22 cellular contexts compared by ENCODE assay signal in genomic region chr11:57409321-57410100, GRCh38. TPM values are rescaled to one million over a fixed set of nuclear protein-coding genes. Genes with fewer than 3 reads are reported as not detected.
DNase-seq lines count a peak whose midpoint lies in the region; ATAC-seq, FAIRE-seq and TF ChIP-seq lines count a peak whose summit lies in the region.
"Had no signal": no experiment of that assay in that cellular context is flagged by ENCODE, and none has a peak within 500 bp of the region (broad histone marks: within the 10 kb centered on the region; RNA-seq: fewer than 3 reads in every experiment).

No MANE protein-coding gene starts in this region.

- peaks cover 78% of the 10 kb centered on the region for H3K36me3 Mint-ChIP-seq in activated CD4-positive, alpha-beta T cell treated with anti-CD3 and anti-CD28 coated beads, Interleukin-2, amount 10 ng/mL, durations not matched to agents 7 days and 5 days (ENCODE audit: low read depth)

- no peak; the same call in 2 of the 3 replicates for ATAC-seq in HepG2
- ATAC-seq in right lobe of liver, result no peak
- no peak for ATAC-seq in GM12878
- no peak for ATAC-seq in GM21723 (IDR thresholded peaks at IDR 0.05; ENCODE audit: unreplicated experiment)

- intact Hi-C loops in HepG2 (cut with micrococcal nuclease; ENCODE audit: unreplicated experiment), result no loop called here
- intact Hi-C loops in right lobe of liver (cut with DNase I), result no loop called here
- intact Hi-C loops in GM12878 (cut with micrococcal nuclease; ENCODE audit: unreplicated experiment), result no loop called here

- no peak overlapping the region for H3K27ac ChIP-seq in HepG2 (ENCODE audit: extremely low read length, insufficient read depth, low read length)
- no peak overlapping the region for H3K27ac ChIP-seq in right lobe of liver
- H3K27ac ChIP-seq in GM12878 (ENCODE audit: control insufficient read depth, insufficient read depth), result no peak overlapping the region
- H3K27ac ChIP-seq: KMS-11 had no signal

- DNase-seq in activated CD4-positive, alpha-beta T cell treated with anti-CD3 and anti-CD28 coated beads, Interleukin-2, amount 10 ng/mL, durations not matched to agents 7 days and 5 days, result no peak
- DNase-seq in activated CD4-positive, alpha-beta T cell treated with anti-CD3 and anti-CD28 coated beads, Interleukin-2, amount 50 U/mL, for 1 hour, result no peak
- no peak for DNase-seq in HepG2 (ENCODE audit: low spot score)
- DNase-seq in right lobe of liver, result no peak
- DNase-seq in GM12878 (ENCODE audit: low read depth, low spot score), result no peak
- DNase-seq in HEK293T (ENCODE audit: extremely low spot score), result no peak
- no peak for DNase-seq in AG08395 (ENCODE audit: low spot score)
- DNase-seq: 8988T, C1 segment of cervical spinal cord, GDM1, GOT3, NCI-H1048, NCI-H1436 treated with DMSO at 0.1 percent for 48 hours, NCI-H2029 treated with DMSO at 0.1 percent for 48 hours, NCI-H2171 treated with DMSO at 0.1 percent for 48 hours, NCI-H446 treated with DMSO at 0.1 percent for 48 hours, NCI-H748 treated with DMSO at 0.1 percent for 48 hours, RPMI8226 had no signal

- H3K4me3 ChIP-seq in HepG2 (replicated peaks in 1 of 3; ENCODE audit: insufficient read depth in 1 of 3, low read depth in 2 of 3, low read length in 3 of 3) (no peak overlapping the region), right lobe of liver (no peak overlapping the region), GM12878 (no peak overlapping the region)

- BruUV-seq in HepG2 (replicated peaks; lab: Mats Ljungman, UMichigan) (no TSS peak), GM12878 (replicated peaks; lab: Mats Ljungman, UMichigan) (no TSS peak)

- H3K27me3 ChIP-seq in HepG2 (ENCODE audit: control insufficient read depth in 1 of 2, insufficient read depth in 2 of 2, low read length in 2 of 2), result peaks cover 0 to 6% of the 10 kb centered on the region in 2 experiments; a peak in 2 of 5 replicates
- no peaks in the 10 kb centered on the region for H3K27me3 ChIP-seq in right lobe of liver
- H3K27me3 ChIP-seq in GM12878 (replicated peaks in 1 of 2; ENCODE audit: control insufficient read depth in 2 of 2, insufficient read depth in 2 of 2, low read length in 1 of 2), result no peaks in the 10 kb centered on the region

- CTCF ChIA-PET in activated CD4-positive, alpha-beta T cell treated with anti-CD3 and anti-CD28 coated beads, Interleukin-2, amount 10 ng/mL, durations not matched to agents 7 days and 5 days (lab: Charles Lee), result interaction anchor here (1.1 to 1.8 kb wide), 3 partner anchors 7 to 48 kb away, joined by 3 read pairs; no protein-coding TSS in a partner anchor
- CTCF ChIA-PET in HepG2 (lab: Yijun Ruan, JAX; ENCODE audit: low intra/inter-chr PET ratio, low total read pairs) (no interaction called here), GM12878 (lab: Yijun Ruan, JAX) (interaction anchor here (0.7 to 1.2 kb wide), 2 partner anchors 69 to 70 kb away, joined by 3 to 4 read pairs; no protein-coding TSS in a partner anchor), HEK293T (lab: Yijun Ruan, JAX) (interaction anchor here (1.5 kb wide), 1 partner anchor 59 kb away, joined by 3 read pairs; no protein-coding TSS in a partner anchor)

- H3K27ac Mint-ChIP-seq in activated CD4-positive, alpha-beta T cell treated with anti-CD3 and anti-CD28 coated beads, Interleukin-2, amount 10 ng/mL, durations not matched to agents 7 days and 5 days, result peak overlapping the region; percentile 50

- no peak overlapping the region for H2AFZ ChIP-seq in HepG2 (ENCODE audit: low read length)
- H2AFZ ChIP-seq in GM12878 (ENCODE audit: control insufficient read depth, low read depth, low read length), result no peak overlapping the region

- FAIRE-seq in HepG2 (lab: Jason Lieb, UNC) (no peak), GM12878 (lab: Jason Lieb, UNC) (no peak)
- FAIRE-seq: GM12891 had no signal

- no peak overlapping the region for H3K4me2 ChIP-seq in HepG2 (ENCODE audit: low read depth, low read length)
- H3K4me2 ChIP-seq in GM12878 (ENCODE audit: control insufficient read depth, insufficient read depth), result peak overlapping the region; percentile 25; the same call in 1 of the 2 replicates
- H3K4me2 ChIP-seq: KMS-11 had no signal

- in situ Hi-C loops in HepG2 (cut with HindIII; ENCODE audit: extremely low pct_ligation_motif_present, low pct_unique_long_range_greater_than_20kb), result no loop called here
- in situ Hi-C loops in GM12878 (cut with MboI), result no loop called here

- no peaks in the 10 kb centered on the region for H3K9me3 ChIP-seq in HepG2 (ENCODE audit: low read length)
- no peaks in the 10 kb centered on the region for H3K9me3 ChIP-seq in right lobe of liver
- no peaks in the 10 kb centered on the region for H3K9me3 ChIP-seq in GM12878 (replicated peaks; ENCODE audit: control insufficient read depth, insufficient read depth, low read length)

- no peaks in the 10 kb centered on the region for H3K27me3 Mint-ChIP-seq in activated CD4-positive, alpha-beta T cell treated with anti-CD3 and anti-CD28 coated beads, Interleukin-2, amount 10 ng/mL, durations not matched to agents 7 days and 5 days

- no peak for TF ChIP-seq CTCF in HepG2 (CRISPR knock-in tag; IDR thresholded peaks at IDR 0.05)
- no peak for TF ChIP-seq CTCF in right lobe of liver (IDR thresholded peaks at IDR 0.05)
- TF ChIP-seq CTCF in GM12878 (IDR thresholded peaks at IDR 0.05 in 2 of 3, conservative IDR thresholded peaks at IDR 0.05 in 1 of 3; ENCODE audit: control insufficient read depth in 2 of 3, extremely low read depth in 1 of 3, insufficient read depth in 1 of 3, low read depth in 3 of 3, low read length in 3 of 3), result no peak

- WGBS in HepG2 (ENCODE audit: low lambda C conversion rate), result 44% methylated on average over 16 of the region's 18 CpGs
- WGBS in right lobe of liver (ENCODE audit: insufficient coverage, low coverage, low lambda C conversion rate, missing lambda C conversion rate), result 93% methylated on average over 9 of the region's 18 CpGs
- WGBS in GM12878 (ENCODE audit: insufficient coverage, insufficient replicate concordance, low lambda C conversion rate, missing lambda C conversion rate), result 98% methylated on average over 18 of the region's 18 CpGs

- TF ChIP-seq RAD21 in HepG2 (CRISPR knock-in tag; IDR thresholded peaks at IDR 0.05) (no peak), GM12878 (IDR thresholded peaks at IDR 0.05; ENCODE audit: insufficient read depth, low read depth, low read length) (no peak)

- H3K79me2 ChIP-seq in HepG2 (ENCODE audit: insufficient read depth, low read length), result no peaks in the 10 kb centered on the region
- peaks cover 7% of the 10 kb centered on the region for H3K79me2 ChIP-seq in GM12878 (ENCODE audit: control insufficient read depth, insufficient read depth, low read length)

- H3K36me3 ChIP-seq in HepG2 (replicated peaks in 1 of 2; ENCODE audit: control insufficient read depth in 1 of 2, insufficient read depth in 2 of 2, low read length in 2 of 2) (no peaks in the 10 kb centered on the region), right lobe of liver (peaks cover 9 to 81% (median 48%) of the 10 kb centered on the region in 4 donors), GM12878 (ENCODE audit: control insufficient read depth in 2 of 2, insufficient read depth in 2 of 2, low read length in 1 of 2) (peaks cover 38 to 62% of the 10 kb centered on the region in 2 experiments)

- H3K9ac ChIP-seq in HepG2 (ENCODE audit: insufficient read depth, low read depth, low read length), result no peak overlapping the region
- H3K9ac ChIP-seq in GM12878 (ENCODE audit: control insufficient read depth, insufficient read depth, low read length), result no peak overlapping the region
- H3K9ac ChIP-seq: KMS-11 had no signal

- TF ChIP-seq POLR2A in HepG2 (IDR thresholded peaks at IDR 0.05; ENCODE audit: insufficient read depth in 1 of 2, low read depth in 2 of 2, low read length in 2 of 2), result no peak
- no peak for TF ChIP-seq POLR2A in right lobe of liver (IDR thresholded peaks at IDR 0.05)
- peak; percentile 23; the same call in 1 of the 2 replicates for TF ChIP-seq POLR2A in GM12878 (IDR thresholded peaks at IDR 0.05; ENCODE audit: low read depth, low read length)

- RAD21 ChIA-PET in GM12878 (lab: Charles Lee; ENCODE audit: unreplicated experiment), result no interaction called here

- TF ChIP-seq EP300 in HepG2 (IDR thresholded peaks at IDR 0.05; ENCODE audit: low read depth in 2 of 2, low read length in 2 of 2) (no peak), HepG2 (CRISPR knock-in tag; IDR thresholded peaks at IDR 0.05; ENCODE audit: borderline replicate concordance) (no peak), GM12878 (IDR thresholded peaks at IDR 0.05; ENCODE audit: borderline replicate concordance in 1 of 2, control insufficient read depth in 1 of 2, low read depth in 2 of 2, low read length in 2 of 2) (no peak)

- SMC1A ChIA-PET in GM12878 (lab: Charles Lee; ENCODE audit: uncharacterized antibody, unreplicated experiment), result interaction anchor here (0.6 to 1.8 kb wide), 4 partner anchors 8 to 74 kb away, joined by 3 to 5 read pairs (median 4); no protein-coding TSS in a partner anchor

- H4K20me1 ChIP-seq in HepG2 (ENCODE audit: insufficient read depth, low read length) (no peaks in the 10 kb centered on the region), GM12878 (ENCODE audit: control insufficient read depth, insufficient read depth) (no peaks in the 10 kb centered on the region)

- H3K9me3 Mint-ChIP-seq in activated CD4-positive, alpha-beta T cell treated with anti-CD3 and anti-CD28 coated beads, Interleukin-2, amount 10 ng/mL, durations not matched to agents 7 days and 5 days, result no peaks in the 10 kb centered on the region

- H3K4me1 ChIP-seq in HepG2 (ENCODE audit: insufficient read depth, low read length), result no peaks in the 10 kb centered on the region
- no peaks in the 10 kb centered on the region for H3K4me1 ChIP-seq in right lobe of liver
- H3K4me1 ChIP-seq in GM12878 (ENCODE audit: control insufficient read depth, insufficient read depth, low read length), result peaks cover 22% of the 10 kb centered on the region

- H3K4me3 Mint-ChIP-seq in activated CD4-positive, alpha-beta T cell treated with anti-CD3 and anti-CD28 coated beads, Interleukin-2, amount 10 ng/mL, durations not matched to agents 7 days and 5 days, result no peak overlapping the region

- H3K4me1 Mint-ChIP-seq in activated CD4-positive, alpha-beta T cell treated with anti-CD3 and anti-CD28 coated beads, Interleukin-2, amount 10 ng/mL, durations not matched to agents 7 days and 5 days, result peaks cover 46% of the 10 kb centered on the region

- POLR2A ChIA-PET in activated CD4-positive, alpha-beta T cell treated with anti-CD3 and anti-CD28 coated beads, Interleukin-2, amount 10 ng/mL, durations not matched to agents 7 days and 5 days (lab: Charles Lee), result no interaction called here
- POLR2A ChIA-PET in HepG2 (lab: Yijun Ruan, JAX) (no interaction called here), GM12878 (lab: Charles Lee) (no interaction called here), HEK293T (lab: Yijun Ruan, JAX) (no interaction called here)

RNA-seq across cellular contexts. Expression of gene SLC43A3, which starts 17.4 kb away (rescaled TPM):
- total RNA-seq in activated CD4-positive, alpha-beta T cell treated with anti-CD3 and anti-CD28 coated beads, Interleukin-2, amount 10 ng/mL, durations not matched to agents 7 days and 5 days, result 100 to 1,000 TPM in 1 of 2 experiments, 10 to 100 TPM in 1; 98.2 to 104 TPM
- total RNA-seq in HepG2 (2016; rRNA removed; fragmentation: Illumina TruSeq; extraction: Trizol), result not detected in 2 replicates
- total RNA-seq in HepG2 (2016; cell fraction: cytosol; rRNA removed; fragmentation: Illumina TruSeq; extraction: Trizol; ENCODE audit: low read depth), result not detected in 2 replicates
- not detected in 2 replicates for total RNA-seq in HepG2 (2016; cell fraction: insoluble cytoplasmic fraction; rRNA removed; fragmentation: Illumina TruSeq; extraction: Trizol)
- total RNA-seq in HepG2 (2016; cell fraction: membrane; rRNA removed; fragmentation: Illumina TruSeq; extraction: Trizol), result not detected in 2 replicates
- 0.31 TPM in 1 of 2 replicates, not detected in the other for total RNA-seq in HepG2 (2016; cell fraction: nucleus; rRNA removed; fragmentation: Illumina TruSeq; extraction: Trizol)
- 2.6 and 4.2 TPM in 2 replicates for polyA plus RNA-seq in HepG2 (2011; rRNA removed)
- polyA plus RNA-seq in HepG2 (2011; cell fraction: cytosol; rRNA removed), result 1.4 and 3.7 TPM in 2 replicates
- 3.4 and 4.2 TPM in 2 replicates for polyA plus RNA-seq in HepG2 (2011; cell fraction: nucleus; rRNA removed)
- 1.4 and 2.2 TPM in 2 replicates for polyA plus RNA-seq in HepG2 (2012)
- not detected in 2 replicates for polyA plus RNA-seq in HepG2 (2016; cell fraction: cytosol; fragmentation: Illumina TruSeq; extraction: Trizol; ENCODE audit: low read depth)
- not detected in 2 replicates for polyA plus RNA-seq in HepG2 (2016; cell fraction: insoluble cytoplasmic fraction; fragmentation: Illumina TruSeq; extraction: Trizol; ENCODE audit: low read depth)
- not detected in 2 replicates for polyA plus RNA-seq in HepG2 (2016; cell fraction: membrane; fragmentation: Illumina TruSeq; extraction: Trizol; ENCODE audit: low read depth)
- not detected in 2 replicates for polyA plus RNA-seq in HepG2 (2016; cell fraction: nucleus; fragmentation: Illumina TruSeq; extraction: Trizol; ENCODE audit: insufficient read depth, low read depth)
- polyA minus RNA-seq in HepG2 (2011; rRNA and poly(A)+ RNA removed; ENCODE audit: low replicate concordance), result 1.7 and 3.0 TPM in 2 replicates
- 2.6 TPM in 1 of 2 replicates, not detected in the other for polyA minus RNA-seq in HepG2 (2011; cell fraction: cytosol; rRNA and poly(A)+ RNA removed)
- polyA minus RNA-seq in HepG2 (2011; cell fraction: nucleus; rRNA and poly(A)+ RNA removed), result 1.4 and 2.9 TPM in 2 replicates
- total RNA-seq in right lobe of liver, result 100 to 1,000 TPM; 109 to 259 (median 185) TPM
- total RNA-seq in GM12878 (2013; cell fraction: nucleolus; rRNA removed), result 332 and 410 TPM in 2 replicates
- total RNA-seq in GM12878 (2014; rRNA removed), result 104 and 112 TPM in 2 replicates
- 79.7 and 80.2 TPM in 2 replicates for total RNA-seq in GM12878 (2014; rRNA removed; fragmentation: Illumina TruSeq; extraction: Trizol)
- total RNA-seq in GM12878 (2021), result 147 and 158 TPM in 2 replicates
- polyA plus RNA-seq in GM12878 (2011; ENCODE audit: low read depth), result 77.0 TPM
- 129 and 237 TPM in 2 replicates for polyA plus RNA-seq in GM12878 (2011; rRNA removed)
- 362 and 451 TPM in 2 replicates for polyA plus RNA-seq in GM12878 (2011; cell fraction: cytosol; rRNA removed)
- polyA plus RNA-seq in GM12878 (2011; cell fraction: nucleus; rRNA removed), result 282 and 405 TPM in 2 replicates
- polyA plus RNA-seq in GM12878 (2012), result 84.4 and 111 TPM in 2 replicates
- polyA plus RNA-seq in GM12878 (2014; fragmentation: Illumina TruSeq; extraction: Trizol), result 153 and 168 TPM in 2 replicates
- polyA plus RNA-seq in GM12878 (2014; fragmentation: Nextera tagmentation; extraction: Ambion mirVana), result 10 to 100 TPM; 37.5 to 79.9 TPM
- polyA plus RNA-seq in GM12878 (2014; rRNA removed), result 107 and 111 TPM in 2 replicates
- polyA plus RNA-seq in GM12878 (2016; fragmentation: Nextera tagmentation; extraction: Ambion mirVana), result 100 to 1,000 TPM; 189 to 200 TPM
- 286 and 303 TPM in 2 replicates for polyA minus RNA-seq in GM12878 (2011; rRNA and poly(A)+ RNA removed)
- polyA minus RNA-seq in GM12878 (2011; cell fraction: cytosol; rRNA and poly(A)+ RNA removed), result 73.4 and 78.4 TPM in 2 replicates
- 142 and 145 TPM in 2 replicates for polyA minus RNA-seq in GM12878 (2011; cell fraction: nucleus; rRNA and poly(A)+ RNA removed)

RNA-seq across cellular contexts. Expression of gene PRG2, which starts 19.1 kb away (rescaled TPM):
- under 1 TPM; 0.17 to 0.40 TPM for total RNA-seq in activated CD4-positive, alpha-beta T cell treated with anti-CD3 and anti-CD28 coated beads, Interleukin-2, amount 10 ng/mL, durations not matched to agents 7 days and 5 days
- total RNA-seq in HepG2 (2016; rRNA removed; fragmentation: Illumina TruSeq; extraction: Trizol) (not detected in 2 replicates), right lobe of liver (1 to 10 TPM in 1 of 6 experiments, under 1 TPM in 3, not detected in 2; 0.39 to 1.2 (median 0.86) TPM), GM12878 (2014; rRNA removed) (0.68 TPM in 1 of 2 replicates, not detected in the other), GM12878 (2014; rRNA removed; fragmentation: Illumina TruSeq; extraction: Trizol) (0.41 TPM in 1 of 2 replicates, not detected in the other), GM12878 (2021) (1.7 and 2.0 TPM in 2 replicates)
- not detected in 2 replicates for total RNA-seq in HepG2 (2016; cell fraction: cytosol; rRNA removed; fragmentation: Illumina TruSeq; extraction: Trizol; ENCODE audit: low read depth)
- total RNA-seq in HepG2 (2016; cell fraction: insoluble cytoplasmic fraction; rRNA removed; fragmentation: Illumina TruSeq; extraction: Trizol), result not detected in 2 replicates
- total RNA-seq in HepG2 (2016; cell fraction: membrane; rRNA removed; fragmentation: Illumina TruSeq; extraction: Trizol), result not detected in 2 replicates
- not detected in 2 replicates for total RNA-seq in HepG2 (2016; cell fraction: nucleus; rRNA removed; fragmentation: Illumina TruSeq; extraction: Trizol)
- polyA plus RNA-seq in HepG2 (2011; rRNA removed) (not detected in 2 replicates), GM12878 (2011; rRNA removed) (0.23 and 0.43 TPM in 2 replicates), GM12878 (2014; fragmentation: Illumina TruSeq; extraction: Trizol) (0.10 TPM in 1 of 2 replicates, not detected in the other), GM12878 (2014; fragmentation: Nextera tagmentation; extraction: Ambion mirVana) (1 to 10 TPM in 1 of 2 experiments, under 1 TPM in 1; 0.88 to 1.0 TPM), GM12878 (2014; rRNA removed) (0.25 and 0.40 TPM in 2 replicates), GM12878 (2016; fragmentation: Nextera tagmentation; extraction: Ambion mirVana) (under 1 TPM in 1 of 2 experiments, not detected in 1; 0.19 TPM)
- 0.05 TPM in 1 of 2 replicates, not detected in the other for polyA plus RNA-seq in HepG2 (2011; cell fraction: cytosol; rRNA removed)
- not detected in 2 replicates for polyA plus RNA-seq in HepG2 (2011; cell fraction: nucleus; rRNA removed)
- not detected in 2 replicates for polyA plus RNA-seq in HepG2 (2012)
- not detected in 2 replicates for polyA plus RNA-seq in HepG2 (2016; cell fraction: cytosol; fragmentation: Illumina TruSeq; extraction: Trizol; ENCODE audit: low read depth)
- polyA plus RNA-seq in HepG2 (2016; cell fraction: insoluble cytoplasmic fraction; fragmentation: Illumina TruSeq; extraction: Trizol; ENCODE audit: low read depth), result not detected in 2 replicates
- not detected in 2 replicates for polyA plus RNA-seq in HepG2 (2016; cell fraction: membrane; fragmentation: Illumina TruSeq; extraction: Trizol; ENCODE audit: low read depth)
- polyA plus RNA-seq in HepG2 (2016; cell fraction: nucleus; fragmentation: Illumina TruSeq; extraction: Trizol; ENCODE audit: insufficient read depth, low read depth), result not detected in 2 replicates
- not detected in 2 replicates for polyA minus RNA-seq in HepG2 (2011; rRNA and poly(A)+ RNA removed; ENCODE audit: low replicate concordance)
- polyA minus RNA-seq in HepG2 (2011; cell fraction: cytosol; rRNA and poly(A)+ RNA removed), result not detected in 2 replicates
- not detected in 2 replicates for polyA minus RNA-seq in HepG2 (2011; cell fraction: nucleus; rRNA and poly(A)+ RNA removed)
- 1.2 and 1.3 TPM in 2 replicates for total RNA-seq in GM12878 (2013; cell fraction: nucleolus; rRNA removed)
- polyA plus RNA-seq in GM12878 (2011; ENCODE audit: low read depth), result 1.2 TPM
- 0.87 and 1.3 TPM in 2 replicates for polyA plus RNA-seq in GM12878 (2011; cell fraction: cytosol; rRNA removed)
- 7.3 and 7.5 TPM in 2 replicates for polyA plus RNA-seq in GM12878 (2011; cell fraction: nucleus; rRNA removed)
- polyA plus RNA-seq in GM12878 (2012), result 1.3 and 1.7 TPM in 2 replicates
- 0.72 and 1.2 TPM in 2 replicates for polyA minus RNA-seq in GM12878 (2011; rRNA and poly(A)+ RNA removed)
- not detected in 2 replicates for polyA minus RNA-seq in GM12878 (2011; cell fraction: cytosol; rRNA and poly(A)+ RNA removed)
- 0.36 and 1.1 TPM in 2 replicates for polyA minus RNA-seq in GM12878 (2011; cell fraction: nucleus; rRNA and poly(A)+ RNA removed)
- total RNA-seq: MCF 10A had no signal

RNA-seq across cellular contexts. Expression of gene PRG3, which starts 28.6 kb away (rescaled TPM):
- total RNA-seq in activated CD4-positive, alpha-beta T cell treated with anti-CD3 and anti-CD28 coated beads, Interleukin-2, amount 10 ng/mL, durations not matched to agents 7 days and 5 days, result not detected
- not detected in 2 replicates for total RNA-seq in HepG2 (2016; rRNA removed; fragmentation: Illumina TruSeq; extraction: Trizol)
- not detected in 2 replicates for total RNA-seq in HepG2 (2016; cell fraction: cytosol; rRNA removed; fragmentation: Illumina TruSeq; extraction: Trizol; ENCODE audit: low read depth)
- not detected in 2 replicates for total RNA-seq in HepG2 (2016; cell fraction: insoluble cytoplasmic fraction; rRNA removed; fragmentation: Illumina TruSeq; extraction: Trizol)
- not detected in 2 replicates for total RNA-seq in HepG2 (2016; cell fraction: membrane; rRNA removed; fragmentation: Illumina TruSeq; extraction: Trizol)
- not detected in 2 replicates for total RNA-seq in HepG2 (2016; cell fraction: nucleus; rRNA removed; fragmentation: Illumina TruSeq; extraction: Trizol)
- polyA plus RNA-seq in HepG2 (2011; rRNA removed), result not detected in 2 replicates
- not detected in 2 replicates for polyA plus RNA-seq in HepG2 (2011; cell fraction: cytosol; rRNA removed)
- polyA plus RNA-seq in HepG2 (2011; cell fraction: nucleus; rRNA removed), result not detected in 2 replicates
- not detected in 2 replicates for polyA plus RNA-seq in HepG2 (2012)
- polyA plus RNA-seq in HepG2 (2016; cell fraction: cytosol; fragmentation: Illumina TruSeq; extraction: Trizol; ENCODE audit: low read depth), result not detected in 2 replicates
- not detected in 2 replicates for polyA plus RNA-seq in HepG2 (2016; cell fraction: insoluble cytoplasmic fraction; fragmentation: Illumina TruSeq; extraction: Trizol; ENCODE audit: low read depth)
- polyA plus RNA-seq in HepG2 (2016; cell fraction: membrane; fragmentation: Illumina TruSeq; extraction: Trizol; ENCODE audit: low read depth), result not detected in 2 replicates
- not detected in 2 replicates for polyA plus RNA-seq in HepG2 (2016; cell fraction: nucleus; fragmentation: Illumina TruSeq; extraction: Trizol; ENCODE audit: insufficient read depth, low read depth)
- polyA minus RNA-seq in HepG2 (2011; rRNA and poly(A)+ RNA removed; ENCODE audit: low replicate concordance), result not detected in 2 replicates
- polyA minus RNA-seq in HepG2 (2011; cell fraction: cytosol; rRNA and poly(A)+ RNA removed), result not detected in 2 replicates
- not detected in 2 replicates for polyA minus RNA-seq in HepG2 (2011; cell fraction: nucleus; rRNA and poly(A)+ RNA removed)
- total RNA-seq in right lobe of liver, result not detected
- not detected in 2 replicates for total RNA-seq in GM12878 (2013; cell fraction: nucleolus; rRNA removed)
- total RNA-seq in GM12878 (2014; rRNA removed), result not detected in 2 replicates
- total RNA-seq in GM12878 (2014; rRNA removed; fragmentation: Illumina TruSeq; extraction: Trizol), result not detected in 2 replicates
- total RNA-seq in GM12878 (2021), result not detected in 2 replicates
- not detected for polyA plus RNA-seq in GM12878 (2011; ENCODE audit: low read depth)
- not detected in 2 replicates for polyA plus RNA-seq in GM12878 (2011; rRNA removed)
- polyA plus RNA-seq in GM12878 (2011; cell fraction: cytosol; rRNA removed), result not detected in 2 replicates
- polyA plus RNA-seq in GM12878 (2011; cell fraction: nucleus; rRNA removed), result not detected in 2 replicates
- polyA plus RNA-seq in GM12878 (2012), result not detected in 2 replicates
- not detected in 2 replicates for polyA plus RNA-seq in GM12878 (2014; fragmentation: Illumina TruSeq; extraction: Trizol)
- polyA plus RNA-seq in GM12878 (2014; fragmentation: Nextera tagmentation; extraction: Ambion mirVana), result not detected
- polyA plus RNA-seq in GM12878 (2014; rRNA removed), result not detected in 2 replicates
- not detected for polyA plus RNA-seq in GM12878 (2016; fragmentation: Nextera tagmentation; extraction: Ambion mirVana)
- polyA minus RNA-seq in GM12878 (2011; rRNA and poly(A)+ RNA removed), result not detected in 2 replicates
- not detected in 2 replicates for polyA minus RNA-seq in GM12878 (2011; cell fraction: cytosol; rRNA and poly(A)+ RNA removed)
- polyA minus RNA-seq in GM12878 (2011; cell fraction: nucleus; rRNA and poly(A)+ RNA removed), result not detected in 2 replicates
- total RNA-seq: MCF 10A had no signal

RNA-seq across cellular contexts. Expression of gene RTN4RL2, which starts 50.8 kb away (rescaled TPM):
- total RNA-seq in activated CD4-positive, alpha-beta T cell treated with anti-CD3 and anti-CD28 coated beads, Interleukin-2, amount 10 ng/mL, durations not matched to agents 7 days and 5 days, result under 1 TPM in 1 of 2 experiments, not detected in 1; 0.35 TPM
- total RNA-seq in HepG2 (2016; rRNA removed; fragmentation: Illumina TruSeq; extraction: Trizol) (0.45 and 1.3 TPM in 2 replicates), right lobe of liver (10 to 100 TPM; 12.5 to 54.4 (median 18.6) TPM), GM12878 (2014; rRNA removed) (0.33 and 0.34 TPM in 2 replicates), GM12878 (2014; rRNA removed; fragmentation: Illumina TruSeq; extraction: Trizol) (not detected in 2 replicates), GM12878 (2021) (1.0 and 1.1 TPM in 2 replicates)
- 0.71 and 0.79 TPM in 2 replicates for total RNA-seq in HepG2 (2016; cell fraction: cytosol; rRNA removed; fragmentation: Illumina TruSeq; extraction: Trizol; ENCODE audit: low read depth)
- 0.42 and 0.91 TPM in 2 replicates for total RNA-seq in HepG2 (2016; cell fraction: insoluble cytoplasmic fraction; rRNA removed; fragmentation: Illumina TruSeq; extraction: Trizol)
- 1.1 and 1.2 TPM in 2 replicates for total RNA-seq in HepG2 (2016; cell fraction: membrane; rRNA removed; fragmentation: Illumina TruSeq; extraction: Trizol)
- total RNA-seq in HepG2 (2016; cell fraction: nucleus; rRNA removed; fragmentation: Illumina TruSeq; extraction: Trizol), result 1.8 and 2.1 TPM in 2 replicates
- polyA plus RNA-seq in HepG2 (2011; rRNA removed) (4.3 and 8.4 TPM in 2 replicates), GM12878 (2011; rRNA removed) (not detected in 2 replicates), GM12878 (2014; fragmentation: Illumina TruSeq; extraction: Trizol) (not detected in 2 replicates), GM12878 (2014; fragmentation: Nextera tagmentation; extraction: Ambion mirVana) (under 1 TPM in 1 of 2 experiments, not detected in 1; 0.14 TPM), GM12878 (2014; rRNA removed) (0.58 and 0.88 TPM in 2 replicates), GM12878 (2016; fragmentation: Nextera tagmentation; extraction: Ambion mirVana) (under 1 TPM; 0.48 to 0.55 TPM)
- 3.6 and 3.9 TPM in 2 replicates for polyA plus RNA-seq in HepG2 (2011; cell fraction: cytosol; rRNA removed)
- polyA plus RNA-seq in HepG2 (2011; cell fraction: nucleus; rRNA removed), result 10.4 and 14.9 TPM in 2 replicates
- 14.7 and 15.9 TPM in 2 replicates for polyA plus RNA-seq in HepG2 (2012)
- polyA plus RNA-seq in HepG2 (2016; cell fraction: cytosol; fragmentation: Illumina TruSeq; extraction: Trizol; ENCODE audit: low read depth), result 1.8 and 2.1 TPM in 2 replicates
- polyA plus RNA-seq in HepG2 (2016; cell fraction: insoluble cytoplasmic fraction; fragmentation: Illumina TruSeq; extraction: Trizol; ENCODE audit: low read depth), result 1.9 and 2.5 TPM in 2 replicates
- 2.8 and 3.5 TPM in 2 replicates for polyA plus RNA-seq in HepG2 (2016; cell fraction: membrane; fragmentation: Illumina TruSeq; extraction: Trizol; ENCODE audit: low read depth)
- 5.0 and 7.0 TPM in 2 replicates for polyA plus RNA-seq in HepG2 (2016; cell fraction: nucleus; fragmentation: Illumina TruSeq; extraction: Trizol; ENCODE audit: insufficient read depth, low read depth)
- polyA minus RNA-seq in HepG2 (2011; rRNA and poly(A)+ RNA removed; ENCODE audit: low replicate concordance), result 0.72 and 4.8 TPM in 2 replicates
- 4.1 and 11.0 TPM in 2 replicates for polyA minus RNA-seq in HepG2 (2011; cell fraction: cytosol; rRNA and poly(A)+ RNA removed)
- polyA minus RNA-seq in HepG2 (2011; cell fraction: nucleus; rRNA and poly(A)+ RNA removed), result 2.3 and 3.7 TPM in 2 replicates
- not detected in 2 replicates for total RNA-seq in GM12878 (2013; cell fraction: nucleolus; rRNA removed)
- polyA plus RNA-seq in GM12878 (2011; ENCODE audit: low read depth), result not detected
- polyA plus RNA-seq in GM12878 (2011; cell fraction: cytosol; rRNA removed), result 0.03 and 0.09 TPM in 2 replicates
- 0.22 and 0.39 TPM in 2 replicates for polyA plus RNA-seq in GM12878 (2011; cell fraction: nucleus; rRNA removed)
- polyA plus RNA-seq in GM12878 (2012), result 0.08 and 0.11 TPM in 2 replicates
- not detected in 2 replicates for polyA minus RNA-seq in GM12878 (2011; rRNA and poly(A)+ RNA removed)
- polyA minus RNA-seq in GM12878 (2011; cell fraction: cytosol; rRNA and poly(A)+ RNA removed), result not detected in 2 replicates
- 0.36 and 0.38 TPM in 2 replicates for polyA minus RNA-seq in GM12878 (2011; cell fraction: nucleus; rRNA and poly(A)+ RNA removed)

Comparison
In these comparisons a context has a peak if more than half of its experiments do, and no peak if none do; other contexts are left out.
1. RNA of gene SLC43A3, which starts 17.4 kb away (total RNA-seq): 109 to 259 TPM in right lobe of liver, 79.7 to 410 TPM in GM12878 and 98.2 to 104 TPM in activated CD4-positive, alpha-beta T cell treated with anti-CD3 and anti-CD28 coated beads, Interleukin-2, amount 10 ng/mL, durations not matched to agents 7 days and 5 days; 0.31 TPM in HepG2; every median in the first group is over 10 times any median in the second.